In genomic region chr6:41083072-41083471, GRCh38 we compare ENCODE assay signal across 20 cellular contexts. TPM values are rescaled to one million over a fixed set of nuclear protein-coding genes. Genes with fewer than 3 reads are reported as not detected.
DNase-seq lines count a peak whose midpoint lies in the region; ATAC-seq and TF ChIP-seq lines count a peak whose summit lies in the region.
"Had no signal": no experiment of that assay in that cellular context is flagged by ENCODE, and none has a peak within 500 bp of the region (broad histone marks: within the 10 kb centered on the region; RNA-seq: fewer than 3 reads in every experiment).

No MANE protein-coding gene starts in this region.

- H3K27ac ChIP-seq in left lung = no peak overlapping the region
- H3K27ac ChIP-seq: BLaER1 had no signal

- intact Hi-C loops in left lung (cut with DNase I) = no loop called here

- peak overlapping the region; percentile 3 for H3K27ac Mint-ChIP-seq in central memory CD8-positive, alpha-beta T cell (ENCODE audit: low read depth)
- H3K27ac Mint-ChIP-seq: CD8-positive, alpha-beta T cell had no signal

- peak overlapping the region; percentile 32 for H3K4me2 ChIP-seq in Loucy (ENCODE audit: low read depth, low read length, poor library complexity, severe bottlenecking)
- H3K4me2 ChIP-seq: BLaER1 had no signal

- H2AFZ ChIP-seq in Loucy (ENCODE audit: low read length) = no peak overlapping the region

- H3K9me3 ChIP-seq in Loucy (ENCODE audit: insufficient read depth, low read depth, low read length) (no peaks in the 10 kb centered on the region), left lung (no peaks in the 10 kb centered on the region)
- H3K9me3 ChIP-seq: BE2C, BLaER1, Caco-2 had no signal

- peaks cover 57% of the 10 kb centered on the region for H3K36me3 Mint-ChIP-seq in central memory CD8-positive, alpha-beta T cell (ENCODE audit: insufficient read depth)

- DNase-seq in central memory CD8-positive, alpha-beta T cell (ENCODE audit: low spot score in 2 of 2) = no peak
- no peak for DNase-seq in left lung
- DNase-seq in globus pallidus (ENCODE audit: low spot score) = no peak
- no peak for DNase-seq in cerebellar nuclear complex (lab: John Stamatoyannopoulos, UW)
- no peak for DNase-seq in H7
- DNase-seq: 8988T; ACHN; BE2C; C1 segment of cervical spinal cord; Caco-2; Calu3; CD4-positive, alpha-beta T cell; CD8-positive, alpha-beta T cell; DMS79 treated with DMSO at 0.1 percent for 48 hours; GF-D8 had no signal

- no peaks in the 10 kb centered on the region for H3F3A ChIP-seq in Loucy (ENCODE audit: low read depth)

- no peak overlapping the region for H3K4me3 ChIP-seq in Loucy (ENCODE audit: low read length, poor library complexity, severe bottlenecking)
- no peak overlapping the region for H3K4me3 ChIP-seq in left lung
- no peak overlapping the region for H3K4me3 ChIP-seq in H7 (ENCODE audit: insufficient read depth, low read depth, low read length)
- H3K4me3 ChIP-seq: BLaER1 had no signal

- peaks cover 96% of the 10 kb centered on the region for H3K79me2 ChIP-seq in Loucy (ENCODE audit: insufficient read depth, low read length)

- peaks cover 46% of the 10 kb centered on the region for H3K4me1 Mint-ChIP-seq in central memory CD8-positive, alpha-beta T cell

- H3K36me3 ChIP-seq in Loucy (ENCODE audit: insufficient read depth, low read length) (peaks cover 95% of the 10 kb centered on the region), left lung (peaks cover 0 to 74% of the 10 kb centered on the region in 2 donors), H7 (replicated peaks; ENCODE audit: control insufficient read depth, insufficient read depth, low read length) (peaks cover 25% of the 10 kb centered on the region)

- TF ChIP-seq CTCF in Loucy (conservative IDR thresholded peaks at IDR 0.05; ENCODE audit: low read length) (no peak), left lung (IDR thresholded peaks at IDR 0.05) (no peak)

- H3K4me1 ChIP-seq in Loucy (ENCODE audit: insufficient read depth, low read length, poor library complexity, severe bottlenecking) (peaks cover 45% of the 10 kb centered on the region), left lung (peaks cover 0 to 21% of the 10 kb centered on the region in 2 donors)
- H3K4me1 ChIP-seq: BE2C, Caco-2 had no signal

- H3K27me3 Mint-ChIP-seq in central memory CD8-positive, alpha-beta T cell = no peaks in the 10 kb centered on the region
- H3K27me3 Mint-ChIP-seq: CD4-positive, alpha-beta T cell had no signal

- no peak for ATAC-seq in central memory CD8-positive, alpha-beta T cell (replicated peaks; ENCODE audit: extremely low read depth, poor library complexity, severe bottlenecking)
- ATAC-seq in left lung = peak; percentile 64
- no peak for ATAC-seq in GM21825 (IDR thresholded peaks at IDR 0.05; ENCODE audit: unreplicated experiment)
- ATAC-seq: CD8-positive, alpha-beta T cell had no signal

- H3K27me3 ChIP-seq in Loucy (ENCODE audit: insufficient read depth, low read length, poor library complexity, severe bottlenecking) (no peaks in the 10 kb centered on the region), left lung (no peaks in the 10 kb centered on the region), H7 (ENCODE audit: control insufficient read depth, insufficient read depth, low read length) (no peaks in the 10 kb centered on the region)
- H3K27me3 ChIP-seq: BE2C, BLaER1 had no signal

- H3K9me3 Mint-ChIP-seq in central memory CD8-positive, alpha-beta T cell = no peaks in the 10 kb centered on the region
- H3K9me3 Mint-ChIP-seq: CD14-positive monocyte; CD4-positive, alpha-beta T cell; CD8-positive, alpha-beta T cell had no signal

- peaks cover 77% of the 10 kb centered on the region for H4K20me1 ChIP-seq in Loucy (ENCODE audit: insufficient read depth, low read length, poor library complexity, severe bottlenecking)

- H3K9ac ChIP-seq in Loucy (ENCODE audit: low read depth, low read length, poor library complexity, severe bottlenecking) = no peak overlapping the region
- H3K9ac ChIP-seq: BLaER1 had no signal

- H3K4me3 Mint-ChIP-seq in central memory CD8-positive, alpha-beta T cell = no peak overlapping the region
- H3K4me3 Mint-ChIP-seq: CD14-positive monocyte; CD4-positive, alpha-beta T cell; CD8-positive, alpha-beta T cell had no signal

- no peaks in the 10 kb centered on the region for H3K9me2 ChIP-seq in Loucy (replicated peaks; ENCODE audit: low read depth, low read length)

RNA-seq across cellular contexts. Expression of gene NFYA, which starts 10.3 kb away (rescaled TPM):
- 10 to 100 TPM; 16.4 to 20.3 TPM for total RNA-seq in left lung
- total RNA-seq in H7 (2014; rRNA removed; shearing (Covaris generic)) = 12.1 and 20.0 TPM in 2 replicates

RNA-seq across cellular contexts. Expression of gene OARD1, which starts 10.9 kb away (rescaled TPM):
- total RNA-seq in left lung = 10 to 100 TPM; 14.9 to 20.3 TPM
- 15.3 and 23.2 TPM in 2 replicates for total RNA-seq in H7 (2014; rRNA removed; shearing (Covaris generic))

RNA-seq across cellular contexts. Expression of gene APOBEC2, which starts 30.1 kb away (rescaled TPM):
- under 1 TPM in 1 of 2 donors, not detected in 1; 0.29 TPM for total RNA-seq in left lung
- total RNA-seq in H7 (2014; rRNA removed; shearing (Covaris generic)) = 0.14 TPM in 1 of 2 replicates, not detected in the other
- total RNA-seq: A673; Calu3; CD4-positive, alpha-beta T cell; CD8-positive, alpha-beta T cell had no signal

RNA-seq across cellular contexts. Expression of gene TSPO2, which starts 40.8 kb away (rescaled TPM):
- total RNA-seq in left lung = not detected
- total RNA-seq in H7 (2014; rRNA removed; shearing (Covaris generic)) = not detected in 2 replicates
- total RNA-seq: A673; Calu3; CD4-positive, alpha-beta T cell; CD8-positive, alpha-beta T cell had no signal

RNA-seq across cellular contexts. Expression of gene UNC5CL, which starts 44.1 kb away (rescaled TPM):
- 1 to 10 TPM; 2.3 to 3.1 TPM for total RNA-seq in left lung
- 4.2 and 4.3 TPM in 2 replicates for total RNA-seq in H7 (2014; rRNA removed; shearing (Covaris generic))
